ENCODE assay signal across 2 cellular contexts in the genomic region with DNA sequence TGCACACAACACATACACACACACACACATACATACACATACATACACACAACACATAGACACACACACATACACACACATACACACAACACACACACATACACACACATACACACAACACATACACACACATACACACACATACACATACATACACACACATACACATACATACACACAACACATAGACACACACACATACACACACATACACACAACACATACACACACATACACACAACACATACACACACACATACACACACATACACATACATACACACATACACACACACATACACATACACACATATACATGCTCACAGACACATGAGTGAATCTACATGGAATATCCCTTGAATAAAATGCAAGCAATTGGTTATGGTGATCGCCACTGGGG.
A peak's percentile ranks its signal among the peaks of the same experiment; 100 is the strongest.
TF ChIP-seq lines count a peak whose summit lies in the region.

No MANE protein-coding gene starts in this region.

TF ChIP-seq in HEK293, 187 proteins besides CTCF, POLR2A, EP300 and RAD21:
- TF ChIP-seq KLF9 (tag by site-specific recombination; IDR thresholded peaks at IDR 0.05; ENCODE audit: low read depth): 0 out of 2 replicates have a peak, but pooled peaks have one; percentile 3
- TF ChIP-seq, protein P1, sequence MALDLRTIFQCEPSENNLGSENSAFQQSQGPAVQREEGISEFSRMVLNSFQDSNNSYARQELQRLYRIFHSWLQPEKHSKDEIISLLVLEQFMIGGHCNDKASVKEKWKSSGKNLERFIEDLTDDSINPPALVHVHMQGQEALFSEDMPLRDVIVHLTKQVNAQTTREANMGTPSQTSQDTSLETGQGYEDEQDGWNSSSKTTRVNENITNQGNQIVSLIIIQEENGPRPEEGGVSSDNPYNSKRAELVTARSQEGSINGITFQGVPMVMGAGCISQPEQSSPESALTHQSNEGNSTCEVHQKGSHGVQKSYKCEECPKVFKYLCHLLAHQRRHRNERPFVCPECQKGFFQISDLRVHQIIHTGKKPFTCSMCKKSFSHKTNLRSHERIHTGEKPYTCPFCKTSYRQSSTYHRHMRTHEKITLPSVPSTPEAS (tag by site-specific recombination; IDR thresholded peaks at IDR 0.05): peak; percentile 98
TF ChIP-seq in HEK293: peak in this region for 2; not testable (repeated sequence) for 185.

TF ChIP-seq in GM12878, 131 proteins besides CTCF, POLR2A, EP300 and RAD21:
- TF ChIP-seq, protein P2, sequence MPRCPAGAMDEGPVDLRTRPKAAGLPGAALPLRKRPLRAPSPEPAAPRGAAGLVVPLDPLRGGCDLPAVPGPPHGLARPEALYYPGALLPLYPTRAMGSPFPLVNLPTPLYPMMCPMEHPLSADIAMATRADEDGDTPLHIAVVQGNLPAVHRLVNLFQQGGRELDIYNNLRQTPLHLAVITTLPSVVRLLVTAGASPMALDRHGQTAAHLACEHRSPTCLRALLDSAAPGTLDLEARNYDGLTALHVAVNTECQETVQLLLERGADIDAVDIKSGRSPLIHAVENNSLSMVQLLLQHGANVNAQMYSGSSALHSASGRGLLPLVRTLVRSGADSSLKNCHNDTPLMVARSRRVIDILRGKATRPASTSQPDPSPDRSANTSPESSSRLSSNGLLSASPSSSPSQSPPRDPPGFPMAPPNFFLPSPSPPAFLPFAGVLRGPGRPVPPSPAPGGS (IDR thresholded peaks at IDR 0.05; ENCODE audit: borderline replicate concordance, insufficient read depth, low read depth, low read length, poor library complexity, severe bottlenecking): peak; percentile 72
